Comparison of ENCODE assay signal across 12 cellular contexts in the genomic region with DNA sequence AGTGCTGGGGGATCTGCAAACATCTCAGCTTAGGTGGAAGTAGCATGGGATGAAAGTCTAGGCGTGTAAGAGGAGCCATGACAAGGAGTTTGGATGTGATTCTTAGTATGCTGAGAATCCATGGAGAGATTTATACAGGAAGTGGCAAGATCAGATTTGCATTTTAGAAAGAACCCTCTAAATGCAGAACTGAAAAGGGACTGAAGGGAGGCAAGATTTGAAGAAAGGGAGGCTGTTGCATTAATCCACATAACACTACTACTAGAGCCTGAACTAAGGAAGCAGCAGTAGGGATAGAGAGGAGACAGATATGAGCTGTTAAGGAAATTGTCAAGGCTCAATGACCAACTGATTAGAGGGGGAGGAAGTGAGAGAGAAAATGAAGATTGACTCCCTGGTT. TPM values are rescaled to one million over a fixed set of nuclear protein-coding genes. Genes with fewer than 3 reads are reported as not detected.
DNase-seq lines count a peak whose midpoint lies in the region; ATAC-seq lines count a peak whose summit lies in the region.
"Had no signal": no experiment of that assay in that cellular context is flagged by ENCODE, and none has a peak within 500 bp of the region (broad histone marks: within the 10 kb centered on the region; RNA-seq: fewer than 3 reads in every experiment).

No MANE protein-coding gene starts in this region.

- peaks cover 0 to under 1% (median 0%) of the 10 kb centered on the region in 3 donors for H3K27me3 Mint-ChIP-seq in immature natural killer cell (ENCODE audit: low read depth in 3 of 3)

- DNase-seq in SIG-M5 treated with dmso at 0.1 percent for 504 hours (lab: John Stamatoyannopoulos, UW; ENCODE audit: unreplicated experiment) (peak; percentile 11), SIG-M5 (lab: John Stamatoyannopoulos, UW) (no peak), immature natural killer cell (no peak), NCI-H187 (lab: John Stamatoyannopoulos, UW) (no peak), C1 segment of cervical spinal cord (lab: John Stamatoyannopoulos, UW) (no peak), NCI-H187 treated with DMSO at 0.1 percent for 48 hours (lab: John Stamatoyannopoulos, UW) (no peak)
- DNase-seq: activated CD8-positive, alpha-beta memory T cell treated with anti-CD3 and anti-CD28 coated beads, Interleukin-2, amount 50 U/mL, for 4 hours; H9; mammary epithelial cell; SK-N-SH had no signal

- peaks cover 13 to 25% of the 10 kb centered on the region in 2 donors for H3K4me1 Mint-ChIP-seq in immature natural killer cell

- no peak overlapping the region for H3K4me3 Mint-ChIP-seq in immature natural killer cell
- H3K4me3 Mint-ChIP-seq: H9 had no signal

- H3K36me3 Mint-ChIP-seq in immature natural killer cell: peaks cover 21 to 56% (median 39%) of the 10 kb centered on the region in 3 donors

- peak; percentile 64 for ATAC-seq in GM21423 (IDR thresholded peaks at IDR 0.05; ENCODE audit: unreplicated experiment)
- ATAC-seq in HG03378 (IDR thresholded peaks at IDR 0.05; ENCODE audit: unreplicated experiment): peak; percentile 72

- H3K27ac Mint-ChIP-seq in immature natural killer cell: peak overlapping the region in 4 of 6 donors; percentile 58 to 89 (median 73)
- H3K27ac Mint-ChIP-seq: H9 had no signal

- no peaks in the 10 kb centered on the region for H3K9me3 Mint-ChIP-seq in immature natural killer cell
- H3K9me3 Mint-ChIP-seq: H9 had no signal

RNA-seq across cellular contexts. Expression of gene C1orf74, which starts 9.8 kb away (rescaled TPM):
- under 1 TPM in 2 of 3 donors, not detected in 1; 0.18 to 0.84 TPM for polyA plus RNA-seq in immature natural killer cell

RNA-seq across cellular contexts. Expression of gene TRAF3IP3, which starts 18.7 kb away (rescaled TPM):
- 100 to 1,000 TPM; 232 to 341 (median 287) TPM for polyA plus RNA-seq in immature natural killer cell
- polyA plus RNA-seq: mammary epithelial cell had no signal

RNA-seq across cellular contexts. Expression of gene IRF6, which starts 31.4 kb away (rescaled TPM):
- polyA plus RNA-seq in immature natural killer cell: 1 to 10 TPM in 2 of 3 donors, not detected in 1; 5.2 TPM

RNA-seq across cellular contexts. Expression of gene UTP25, which starts 53.2 kb away (rescaled TPM):
- 1 to 10 TPM; 2.6 to 3.7 (median 3.2) TPM for polyA plus RNA-seq in immature natural killer cell
